1 cellular context compared by ENCODE assay signal in genomic region chr4:94690851-94691254, GRCh38.
A peak's percentile ranks its signal among the peaks of the same experiment; 100 is the strongest.
TF ChIP-seq lines count a peak whose summit lies in the region.

No MANE protein-coding gene starts in this region.

TF ChIP-seq in A549, 52 proteins besides CTCF, POLR2A, EP300 and RAD21 (continued from another document):
- TF ChIP-seq MAX (IDR thresholded peaks at IDR 0.05) (peak; percentile 69), FOXS1 (CRISPR knock-in tag; IDR thresholded peaks at IDR 0.05) (no peak), TFCP2L1 (CRISPR knock-in tag; IDR thresholded peaks at IDR 0.05) (no peak), FOSL2 (IDR thresholded peaks at IDR 0.05) (peak; percentile 80), FOSL2 (CRISPR knock-in tag; IDR thresholded peaks at IDR 0.05) (peak; percentile 89), PHF8 (IDR thresholded peaks at IDR 0.05; ENCODE audit: borderline replicate concordance, low read depth) (no peak), EHF (CRISPR knock-in tag; IDR thresholded peaks at IDR 0.05) (no peak), NFE2L2 (conservative IDR thresholded peaks at IDR 0.05; ENCODE audit: low read length) (no peak), MAZ (IDR thresholded peaks at IDR 0.05; ENCODE audit: borderline replicate concordance, low read depth, low read length) (no peak), E2F6 (IDR thresholded peaks at IDR 0.05; ENCODE audit: borderline replicate concordance, low read depth) (no peak), RFX5 (IDR thresholded peaks at IDR 0.05) (no peak), ZNF302 (CRISPR knock-in tag; IDR thresholded peaks at IDR 0.05) (no peak), CHD2 (IDR thresholded peaks at IDR 0.05; ENCODE audit: low read length, partially characterized antibody) (no peak), REST (IDR thresholded peaks at IDR 0.05) (no peak), KDM5A (IDR thresholded peaks at IDR 0.05) (no peak), MYC (IDR thresholded peaks at IDR 0.05; ENCODE audit: borderline replicate concordance, low read length) (no peak), GATA3 (IDR thresholded peaks at IDR 0.05; ENCODE audit: borderline replicate concordance) (peak; percentile 99), SREBF2 (IDR thresholded peaks at IDR 0.05) (no peak), ZSCAN20 (CRISPR knock-in tag; IDR thresholded peaks at IDR 0.05) (no peak; the same call in 1 of the 2 replicates), CBX8 (IDR thresholded peaks at IDR 0.05) (no peak), EHMT2 (IDR thresholded peaks at IDR 0.05; ENCODE audit: low read depth) (no peak), CEBPB (IDR thresholded peaks at IDR 0.05) (peak; percentile 79 to 86), HDAC2 (IDR thresholded peaks at IDR 0.05) (no peak), RNF2 (IDR thresholded peaks at IDR 0.05; ENCODE audit: borderline replicate concordance, low read depth) (no peak), HES2 (IDR thresholded peaks at IDR 0.05) (no peak), KDM1A (IDR thresholded peaks at IDR 0.05; ENCODE audit: low read depth) (no peak), RARB (CRISPR knock-in tag; IDR thresholded peaks at IDR 0.05) (no peak), HOXB5 (CRISPR knock-in tag; IDR thresholded peaks at IDR 0.05) (no peak), RCOR1 (IDR thresholded peaks at IDR 0.05; ENCODE audit: low read depth, low read length) (no peak), USF2 (IDR thresholded peaks at IDR 0.05) (no peak), HOXA7 (CRISPR knock-in tag; IDR thresholded peaks at IDR 0.05) (no peak), NR3C1 (IDR thresholded peaks at IDR 0.05) (no peak), POLR2AphosphoS2 (conservative IDR thresholded peaks at IDR 0.05; ENCODE audit: low read length) (no peak), ELK1 (IDR thresholded peaks at IDR 0.05; ENCODE audit: low read depth, low read length) (no peak), FOSB (CRISPR knock-in tag; IDR thresholded peaks at IDR 0.05) (no peak), HMGXB4 (CRISPR knock-in tag; IDR thresholded peaks at IDR 0.05; ENCODE audit: borderline replicate concordance) (no peak), TP53 (CRISPR knock-in tag; IDR thresholded peaks at IDR 0.05) (no peak), BHLHE40 (IDR thresholded peaks at IDR 0.05; ENCODE audit: low read depth, low read length) (no peak), HOXB13 (CRISPR knock-in tag; IDR thresholded peaks at IDR 0.05; ENCODE audit: low read depth) (no peak), SMC3 (IDR thresholded peaks at IDR 0.05) (peak; percentile 39; the same call in 2 of the 3 replicates), MAFK (IDR thresholded peaks at IDR 0.05; ENCODE audit: partially characterized antibody) (no peak), BCL3 (IDR thresholded peaks at IDR 0.05) (peak; percentile 19; the same call in 1 of the 3 replicates), PBX3 (IDR thresholded peaks at IDR 0.05) (0 out of 2 replicates have a peak, but pooled peaks have one; percentile 20)
